In genomic region chr2:85769987-85770362, GRCh38 we compare ENCODE assay signal across 16 cellular contexts. TPM values are rescaled to one million over a fixed set of nuclear protein-coding genes. Genes with fewer than 3 reads are reported as not detected.
DNase-seq lines count a peak whose midpoint lies in the region; ATAC-seq and TF ChIP-seq lines count a peak whose summit lies in the region.
"Had no signal": no experiment of that assay in that cellular context is flagged by ENCODE, and none has a peak within 500 bp of the region (broad histone marks: within the 10 kb centered on the region; RNA-seq: fewer than 3 reads in every experiment).

No MANE protein-coding gene starts in this region.

- H3K9ac ChIP-seq in HCT116 (ENCODE audit: low read length): no peak overlapping the region
- peak overlapping the region in 1 of 3 donors; percentile 40 for H3K9ac ChIP-seq in skeletal muscle tissue (ENCODE audit: low read depth in 1 of 3, low read length in 3 of 3)

- H3K27me3 ChIP-seq in HCT116 (ENCODE audit: insufficient read depth, low read length): peaks cover 11% of the 10 kb centered on the region; the same call in 1 of the 2 replicates
- H3K27me3 ChIP-seq in PC-9 (ENCODE audit: insufficient read depth, low read depth): peaks cover 4% of the 10 kb centered on the region; the same call in 1 of the 2 replicates
- H3K27me3 ChIP-seq in esophagus squamous epithelium: peaks cover 0 to 73% (median 0%) of the 10 kb centered on the region in 4 donors
- no peaks in the 10 kb centered on the region for H3K27me3 ChIP-seq in skeletal muscle tissue (ENCODE audit: control insufficient read depth in 3 of 3, insufficient read depth in 3 of 3, low read length in 3 of 3)
- H3K27me3 ChIP-seq in body of pancreas: no peaks in the 10 kb centered on the region

- H3K4me3 ChIP-seq in HCT116 (replicated peaks in 1 of 2; ENCODE audit: low read depth in 1 of 2, low read length in 2 of 2) (no peak overlapping the region), PC-9 (no peak overlapping the region), esophagus squamous epithelium (no peak overlapping the region), skeletal muscle tissue (ENCODE audit: low read length in 3 of 3) (no peak overlapping the region), body of pancreas (no peak overlapping the region)
- H3K4me3 ChIP-seq: prostate gland had no signal

- H3K9me2 ChIP-seq in HCT116 (ENCODE audit: insufficient read depth): no peaks in the 10 kb centered on the region
- H3K9me2 ChIP-seq in PC-9 (ENCODE audit: insufficient read depth): no peaks in the 10 kb centered on the region

- peaks cover 51 to 58% of the 10 kb centered on the region in 2 experiments for H3K4me1 ChIP-seq in HCT116 (ENCODE audit: control insufficient read depth in 1 of 2, insufficient read depth in 2 of 2, low read length in 2 of 2)
- peaks cover 26% of the 10 kb centered on the region for H3K4me1 ChIP-seq in PC-9 (replicated peaks; ENCODE audit: insufficient read depth)
- H3K4me1 ChIP-seq in esophagus squamous epithelium: peaks cover 50 to 91% (median 68%) of the 10 kb centered on the region in 3 donors
- H3K4me1 ChIP-seq in skeletal muscle tissue (ENCODE audit: control insufficient read depth in 3 of 3, insufficient read depth in 3 of 3, low read length in 3 of 3): peaks cover 80 to 92% (median 81%) of the 10 kb centered on the region in 3 donors
- peaks cover 59% of the 10 kb centered on the region for H3K4me1 ChIP-seq in body of pancreas

- H3F3A ChIP-seq in PC-9 (ENCODE audit: insufficient read depth, low read depth): peaks cover 16% of the 10 kb centered on the region; the same call in 1 of the 2 replicates

- TF ChIP-seq POLR2A in HCT116 (IDR thresholded peaks at IDR 0.05; ENCODE audit: borderline replicate concordance, extremely low read depth, insufficient read depth, insufficient read length) (no peak), esophagus squamous epithelium (IDR thresholded peaks at IDR 0.05) (no peak), body of pancreas (IDR thresholded peaks at IDR 0.05) (no peak)

- H3K27ac ChIP-seq in HCT116 (ENCODE audit: low read depth, low read length) (no peak overlapping the region), PC-9 (no peak overlapping the region), esophagus squamous epithelium (peak overlapping the region in 3 of 4 donors; percentile 44 to 89 (median 83)), skeletal muscle tissue (ENCODE audit: low read depth, low read length) (peak overlapping the region; percentile 13), body of pancreas (no peak overlapping the region)
- H3K27ac ChIP-seq: prostate gland had no signal

- no peaks in the 10 kb centered on the region for H3K9me3 ChIP-seq in HCT116 (ENCODE audit: control insufficient read depth in 1 of 2, insufficient read depth in 1 of 2, low read depth in 1 of 2, low read length in 2 of 2)
- H3K9me3 ChIP-seq in PC-9 (ENCODE audit: insufficient read depth, low read depth): no peaks in the 10 kb centered on the region
- H3K9me3 ChIP-seq in esophagus squamous epithelium: no peaks in the 10 kb centered on the region
- H3K9me3 ChIP-seq in skeletal muscle tissue (ENCODE audit: control insufficient read depth in 3 of 3, low read length in 3 of 3): no peaks in the 10 kb centered on the region
- no peaks in the 10 kb centered on the region for H3K9me3 ChIP-seq in body of pancreas
- H3K9me3 ChIP-seq: prostate gland had no signal

- no peak for TF ChIP-seq RAD21 in HCT116 (IDR thresholded peaks at IDR 0.05; ENCODE audit: low read depth)

- no peak for ATAC-seq in HCT116
- ATAC-seq in body of pancreas: no peak
- ATAC-seq: natural killer cell, T-cell had no signal

- no peak for DNase-seq in HCT116 (ENCODE audit: low read depth, low spot score)
- DNase-seq in PC-9: no peak
- DNase-seq in esophagus squamous epithelium (lab: John Stamatoyannopoulos, UW): no peak
- DNase-seq in NCI-H2029 treated with DMSO at 0.1 percent for 48 hours (lab: John Stamatoyannopoulos, UW): no peak
- DNase-seq in HuH-7.5 (ENCODE audit: low spot score): no peak
- DNase-seq in body of pancreas: no peak
- DNase-seq in HUDEP-2 (lab: John Stamatoyannopoulos, UW; ENCODE audit: unreplicated experiment in 76 of 76): no peak
- DNase-seq: activated CD8-positive, alpha-beta T cell treated with anti-CD3 and anti-CD28 coated beads, Interleukin-2, amount 10 ng/mL, durations not matched to agents 7 days and 5 days; AML-193; foreskin fibroblast; mammary epithelial cell; natural killer cell; NCI-H526 treated with DMSO at 0.1 percent for 48 hours; T-cell had no signal

- no peaks in the 10 kb centered on the region for H3K79me2 ChIP-seq in HCT116 (ENCODE audit: insufficient read depth, low read length)
- no peaks in the 10 kb centered on the region for H3K79me2 ChIP-seq in PC-9 (ENCODE audit: low read depth)

- intact Hi-C loops in HCT116 (cut with micrococcal nuclease): no loop called here
- intact Hi-C loops in PC-9 (cut with micrococcal nuclease; ENCODE audit: unreplicated experiment): no loop called here
- intact Hi-C loops in esophagus squamous epithelium (cut with DNase I): no loop called here
- intact Hi-C loops in body of pancreas (cut with DNase I): no loop called here

- POLR2A ChIA-PET in HCT116 (lab: Charles Lee) (interaction anchor here (0.6 kb wide), 1 partner anchor 14 kb away, joined by 6 read pairs; no protein-coding TSS in a partner anchor), PC-9 (lab: Charles Lee; ENCODE audit: unreplicated experiment) (no interaction called here)

- WGBS in esophagus squamous epithelium, 2 donors: 84% methylated on average over 7 of the region's 7 CpGs; no CpG with 5 or more reads in 1 of the 2 donors
- 87 to 96% methylated on average over 7 of the region's 7 CpGs for WGBS in body of pancreas, 2 donors

- BruUV-seq in HCT116 (replicated peaks; lab: Mats Ljungman, UMichigan): no TSS peak
- BruUV-seq in PC-9 (replicated peaks; lab: Mats Ljungman, UMichigan): no TSS peak

- RAD21 ChIA-PET in HCT116 (lab: Charles Lee; ENCODE audit: low non-redundant PET in 1 of 2, low total read pairs in 2 of 2, uncharacterized antibody in 2 of 2, unreplicated experiment in 2 of 2): no interaction called here

- H3K4me2 ChIP-seq in HCT116 (ENCODE audit: low read length): 0 out of 2 replicates have a peak overlapping the region, but pooled peaks have one; percentile 30
- no peak overlapping the region for H3K4me2 ChIP-seq in PC-9

- TF ChIP-seq CTCF in HCT116 (IDR thresholded peaks at IDR 0.05 in 2 of 3, conservative IDR thresholded peaks at IDR 0.05 in 1 of 3; ENCODE audit: borderline replicate concordance in 1 of 3, insufficient read depth in 1 of 3, low read depth in 2 of 3, low read length in 2 of 3): no peak; a peak in 1 of 6 replicates
- peak; percentile 11; the same call in 1 of the 2 replicates for TF ChIP-seq CTCF in PC-9 (conservative IDR thresholded peaks at IDR 0.05)
- TF ChIP-seq CTCF in esophagus squamous epithelium (IDR thresholded peaks at IDR 0.05): no peak
- TF ChIP-seq CTCF in body of pancreas (IDR thresholded peaks at IDR 0.05): no peak

- H3K36me3 ChIP-seq in HCT116 (ENCODE audit: control insufficient read depth in 1 of 2, insufficient read depth in 2 of 2, low read length in 2 of 2) (no peaks in the 10 kb centered on the region), PC-9 (ENCODE audit: low read depth) (no peaks in the 10 kb centered on the region), esophagus squamous epithelium (peaks cover 0 to 17% (median 0%) of the 10 kb centered on the region in 3 donors), skeletal muscle tissue (ENCODE audit: control insufficient read depth in 3 of 3, insufficient read depth in 3 of 3, low read length in 3 of 3) (peaks cover 2 to 28% (median 17%) of the 10 kb centered on the region in 3 donors), body of pancreas (replicated peaks in 1 of 2; ENCODE audit: insufficient read depth in 1 of 2, low read depth in 2 of 2) (no peaks in the 10 kb centered on the region)
- H3K36me3 ChIP-seq: prostate gland had no signal

- H4K20me1 ChIP-seq in HCT116 (ENCODE audit: insufficient read depth) (no peaks in the 10 kb centered on the region), PC-9 (ENCODE audit: insufficient read depth) (no peaks in the 10 kb centered on the region)

- no peak overlapping the region for H2AFZ ChIP-seq in HCT116 (ENCODE audit: low read depth, low read length, poor library complexity, severe bottlenecking)
- no peak overlapping the region for H2AFZ ChIP-seq in PC-9

- CTCF ChIA-PET in HCT116 (lab: Charles Lee) (interaction anchor here (1.3 kb wide), 1 partner anchor 9 kb away, joined by 4 read pairs; no protein-coding TSS in a partner anchor), PC-9 (lab: Charles Lee) (no interaction called here)

TF ChIP-seq in HCT116, 20 proteins besides CTCF, POLR2A, EP300 and RAD21:
- TF ChIP-seq TCF7L2 (IDR thresholded peaks at IDR 0.05; ENCODE audit: borderline replicate concordance, extremely low read depth, insufficient read depth, insufficient read length) (no peak), MAX (IDR thresholded peaks at IDR 0.05) (no peak), CBX3 (IDR thresholded peaks at IDR 0.05; ENCODE audit: low read depth) (no peak), EGR1 (IDR thresholded peaks at IDR 0.05; ENCODE audit: low read depth) (no peak), EZH2phosphoT487 (IDR thresholded peaks at IDR 0.05; ENCODE audit: borderline replicate concordance) (no peak), ZFX (IDR thresholded peaks at IDR 0.05) (no peak)
TF ChIP-seq in HCT116: peak in this region for 0.

RNA-seq across cellular contexts. Expression of gene ATOH8, which starts 16.2 kb away (rescaled TPM):
- total RNA-seq in HCT116 (2021; ENCODE audit: unreplicated experiment) (0.74 TPM), PC-9 (2021) (0.25 TPM in 1 of 2 replicates, not detected in the other), esophagus squamous epithelium (10 to 100 TPM in 2 of 4 donors, 1 to 10 TPM in 2; 2.0 to 24.6 (median 7.6) TPM), skeletal muscle tissue (8.4 TPM), body of pancreas (10 to 100 TPM; 12.9 to 14.5 TPM)
- 0.21 and 0.30 TPM in 2 replicates for polyA plus RNA-seq in HCT116 (2012)
- total RNA-seq: mammary epithelial cell had no signal
- polyA plus RNA-seq: mammary epithelial cell had no signal

Comparison
In these comparisons a context has a peak if more than half of its experiments do, and no peak if none do; other contexts are left out.
1. H3K27ac ChIP-seq: peak in esophagus squamous epithelium (3 of 4) and skeletal muscle tissue (single experiment); none in HCT116 (single experiment), PC-9 (single experiment) and body of pancreas (0 of 4).